Comparison of ENCODE assay signal across 8 cellular contexts in genomic region chr13:75480691-75481175, GRCh38. TPM values are rescaled to one million over a fixed set of nuclear protein-coding genes. Genes with fewer than 3 reads are reported as not detected.
A peak's percentile ranks its signal among the peaks of the same experiment; 100 is the strongest.
DNase-seq lines count a peak whose midpoint lies in the region; ATAC-seq and TF ChIP-seq lines count a peak whose summit lies in the region.

No MANE protein-coding gene starts in this region.

- H3K4me3 ChIP-seq in HFF-Myc (replicated peaks; ENCODE audit: low read depth, low read length), result peak overlapping the region; percentile 84
- H3K4me3 ChIP-seq in heart right ventricle, result peak overlapping the region; percentile 70 to 95 (median 92)
- H3K4me3 ChIP-seq in parathyroid adenoma (ENCODE audit: low read depth, low read length), result peak overlapping the region; percentile 53

- intact Hi-C loops in heart right ventricle (cut with DNase I), result loop anchor here (2.0 to 10.0 kb wide), 8 partner anchors 38 to 176 kb away; partner anchors contain the start of genes UCHL3 (in 3 of the 10) and COMMD6 (in 1 of the 10)

- peak overlapping the region; percentile 87 for H3K4me3 Mint-ChIP-seq in activated naive CD8-positive, alpha-beta T cell

- TF ChIP-seq CTCF in HFF-Myc (IDR thresholded peaks at IDR 0.05; ENCODE audit: low read depth, low read length, missing control alignments) (no peak), heart right ventricle (IDR thresholded peaks at IDR 0.05) (no peak), parathyroid adenoma (IDR thresholded peaks at IDR 0.05) (no peak)

- H3K36me3 Mint-ChIP-seq in activated naive CD8-positive, alpha-beta T cell, result no peaks in the 10 kb centered on the region

- H3K4me1 ChIP-seq in heart right ventricle, result peaks cover 0 to 38% (median 22%) of the 10 kb centered on the region in 9 donors
- no peaks in the 10 kb centered on the region for H3K4me1 ChIP-seq in parathyroid adenoma

- DNase-seq in EH (ENCODE audit: low read depth), result peak; percentile 37
- peak; percentile 30 for DNase-seq in HFF-Myc (ENCODE audit: extremely low read depth, low read depth)
- DNase-seq in NCI-H345 treated with DMSO at 0.1 percent for 48 hours (lab: John Stamatoyannopoulos, UW; ENCODE audit: unreplicated experiment), result peak; percentile 52
- DNase-seq in heart right ventricle, result peak; percentile 44 to 59
- DNase-seq in T-helper 9 cell, result no peak

- H3K27ac ChIP-seq in heart right ventricle, result peak overlapping the region; percentile 64 to 94 (median 90)
- no peak overlapping the region for H3K27ac ChIP-seq in parathyroid adenoma

- H3K79me2 ChIP-seq in parathyroid adenoma, result no peaks in the 10 kb centered on the region

- peak overlapping the region; percentile 81 for H2AFZ ChIP-seq in parathyroid adenoma

- peaks cover 30% of the 10 kb centered on the region for H3K27me3 Mint-ChIP-seq in activated naive CD8-positive, alpha-beta T cell

- H3K9me3 Mint-ChIP-seq in activated naive CD8-positive, alpha-beta T cell (ENCODE audit: low read depth), result no peaks in the 10 kb centered on the region

- no peak overlapping the region for H3K9ac ChIP-seq in parathyroid adenoma

- no peak overlapping the region for H3K27ac Mint-ChIP-seq in activated naive CD8-positive, alpha-beta T cell

- peak overlapping the region; percentile 93 for H3K4me2 ChIP-seq in parathyroid adenoma (ENCODE audit: low read length)

- H3K36me3 ChIP-seq in heart right ventricle (no peaks in the 10 kb centered on the region), parathyroid adenoma (ENCODE audit: control insufficient read depth, insufficient read depth, low read length) (no peaks in the 10 kb centered on the region)

- WGBS in heart right ventricle, 2 donors, result 0% methylated on average over 47 of the region's 47 CpGs

- peaks cover 0 to 32% (median 0%) of the 10 kb centered on the region in 7 donors for H3K27me3 ChIP-seq in heart right ventricle
- H3K27me3 ChIP-seq in parathyroid adenoma (ENCODE audit: control insufficient read depth, insufficient read depth, low read length), result no peaks in the 10 kb centered on the region

- peak; percentile 8 to 61 (median 40) for ATAC-seq in heart right ventricle
- ATAC-seq in GM18861 (IDR thresholded peaks at IDR 0.05; ENCODE audit: unreplicated experiment), result no peak

- peaks cover 13% of the 10 kb centered on the region for H3K4me1 Mint-ChIP-seq in activated naive CD8-positive, alpha-beta T cell (ENCODE audit: low read depth)

- no peaks in the 10 kb centered on the region for H3K9me3 ChIP-seq in heart right ventricle
- no peaks in the 10 kb centered on the region for H3K9me3 ChIP-seq in parathyroid adenoma (ENCODE audit: control insufficient read depth, low read length)

RNA-seq across cellular contexts. Expression of gene TBC1D4, which starts 1.2 kb away (rescaled TPM):
- total RNA-seq in heart right ventricle, result 100 to 1,000 TPM in 5 of 10 donors, 10 to 100 TPM in 5; 56.4 to 124 (median 102) TPM
- 10 to 100 TPM; 10.1 to 77.2 TPM for polyA plus RNA-seq in heart right ventricle

RNA-seq across cellular contexts. Expression of gene COMMD6, which starts 56.9 kb away (rescaled TPM):
- total RNA-seq in heart right ventricle, result 100 to 1,000 TPM in 9 of 10 donors, 10 to 100 TPM in 1; 96.5 to 138 (median 124) TPM
- 10 to 100 TPM; 66.4 to 88.4 TPM for polyA plus RNA-seq in heart right ventricle
